ENCODE assay signal across 20 cellular contexts in genomic region chr9:138075961-138076649, GRCh38.
A peak's percentile ranks its signal among the peaks of the same experiment; 100 is the strongest.
DNase-seq lines count a peak whose midpoint lies in the region; ATAC-seq and TF ChIP-seq lines count a peak whose summit lies in the region.
"Had no signal": no experiment of that assay in that cellular context is flagged by ENCODE, and none has a peak within 500 bp of the region (broad histone marks: within the 10 kb centered on the region; RNA-seq: fewer than 3 reads in every experiment).

No MANE protein-coding gene starts in this region.

- DNase-seq in activated CD8-positive, alpha-beta memory T cell treated with anti-CD3 and anti-CD28 coated beads, Interleukin-2, amount 50 U/mL, for 48 hours: peak; percentile 15
- DNase-seq in activated CD8-positive, alpha-beta memory T cell treated with anti-CD3 and anti-CD28 coated beads for 24 hours: no peak
- DNase-seq in H7 (peak; percentile 25), esophagus muscularis mucosa (ENCODE audit: extremely low spot score) (peak; percentile 77), suprapubic skin (ENCODE audit: low spot score in 2 of 2) (peak; percentile 17 to 67), T-helper 9 cell (no peak), NCI-H1048 (lab: John Stamatoyannopoulos, UW) (no peak)
- DNase-seq: DMS79; MV-4-11; NCI-H1417 treated with DMSO at 0.1 percent for 48 hours; NCI-H2029; NCI-H2171 treated with DMSO at 0.1 percent for 48 hours; NCI-H446 treated with DMSO at 0.1 percent for 48 hours; NK-92 treated with Interleukin-12 subunit alpha and Interleukin-12 subunit beta, amount 100 ng/mL, for 24 hours had no signal

- no peaks in the 10 kb centered on the region for H3K36me3 ChIP-seq in H7 (replicated peaks; ENCODE audit: control insufficient read depth, insufficient read depth, low read length)
- no peaks in the 10 kb centered on the region for H3K36me3 ChIP-seq in esophagus muscularis mucosa
- H3K36me3 ChIP-seq in suprapubic skin: no peaks in the 10 kb centered on the region
- H3K36me3 ChIP-seq: BLaER1 had no signal

- H3K4me3 ChIP-seq in H7 (ENCODE audit: insufficient read depth, low read depth, low read length) (no peak overlapping the region), esophagus muscularis mucosa (no peak overlapping the region), suprapubic skin (no peak overlapping the region)
- H3K4me3 ChIP-seq: BLaER1, K562 had no signal

- no peaks in the 10 kb centered on the region for H3K27me3 ChIP-seq in H7 (ENCODE audit: control insufficient read depth, insufficient read depth, low read length)
- H3K27me3 ChIP-seq in esophagus muscularis mucosa: peaks cover 0 to 41% (median 0%) of the 10 kb centered on the region in 4 donors
- peaks cover 20% of the 10 kb centered on the region for H3K27me3 ChIP-seq in suprapubic skin
- H3K27me3 ChIP-seq: BLaER1 had no signal

- intact Hi-C loops in esophagus muscularis mucosa (cut with DNase I): no loop called here

- H3K4me1 ChIP-seq in esophagus muscularis mucosa (no peaks in the 10 kb centered on the region), suprapubic skin (no peaks in the 10 kb centered on the region)
- H3K4me1 ChIP-seq: BLaER1 had no signal

- H3K27ac ChIP-seq in esophagus muscularis mucosa (replicated peaks in 1 of 4): no peak overlapping the region
- no peak overlapping the region for H3K27ac ChIP-seq in suprapubic skin
- H3K27ac ChIP-seq: BLaER1, HL-60, RWPE1 had no signal

- WGBS in esophagus muscularis mucosa: 89% methylated on average over 12 of the region's 14 CpGs
- WGBS in suprapubic skin: 85% methylated on average over 7 of the region's 14 CpGs

- TF ChIP-seq CTCF in esophagus muscularis mucosa (IDR thresholded peaks at IDR 0.05): no peak
- TF ChIP-seq CTCF in suprapubic skin (IDR thresholded peaks at IDR 0.05): no peak

- TF ChIP-seq POLR2A in esophagus muscularis mucosa (IDR thresholded peaks at IDR 0.05; ENCODE audit: low read depth) (no peak), suprapubic skin (IDR thresholded peaks at IDR 0.05) (no peak)

- no peak for ATAC-seq in GM21576 (IDR thresholded peaks at IDR 0.05; ENCODE audit: unreplicated experiment)
- ATAC-seq: CD8-positive, alpha-beta T cell; K562 had no signal

- H3K9me3 ChIP-seq in esophagus muscularis mucosa (no peaks in the 10 kb centered on the region), suprapubic skin (no peaks in the 10 kb centered on the region)
- H3K9me3 ChIP-seq: BLaER1 had no signal

- TF ChIP-seq EP300 in esophagus muscularis mucosa (IDR thresholded peaks at IDR 0.05) (no peak), suprapubic skin (IDR thresholded peaks at IDR 0.05) (no peak)

Comparison
In these comparisons a context has a peak if more than half of its experiments do, and no peak if none do; other contexts are left out.
1. DNase-seq: peak in activated CD8-positive, alpha-beta memory T cell treated with anti-CD3 and anti-CD28 coated beads, Interleukin-2, amount 50 U/mL, for 48 hours (single experiment), H7 (single experiment), esophagus muscularis mucosa (single experiment) and suprapubic skin (2 of 2); none in activated CD8-positive, alpha-beta memory T cell treated with anti-CD3 and anti-CD28 coated beads for 24 hours (single experiment), T-helper 9 cell (single experiment) and NCI-H1048 (single experiment).